Comparison of ENCODE assay signal across 8 cellular contexts in the genomic region with DNA sequence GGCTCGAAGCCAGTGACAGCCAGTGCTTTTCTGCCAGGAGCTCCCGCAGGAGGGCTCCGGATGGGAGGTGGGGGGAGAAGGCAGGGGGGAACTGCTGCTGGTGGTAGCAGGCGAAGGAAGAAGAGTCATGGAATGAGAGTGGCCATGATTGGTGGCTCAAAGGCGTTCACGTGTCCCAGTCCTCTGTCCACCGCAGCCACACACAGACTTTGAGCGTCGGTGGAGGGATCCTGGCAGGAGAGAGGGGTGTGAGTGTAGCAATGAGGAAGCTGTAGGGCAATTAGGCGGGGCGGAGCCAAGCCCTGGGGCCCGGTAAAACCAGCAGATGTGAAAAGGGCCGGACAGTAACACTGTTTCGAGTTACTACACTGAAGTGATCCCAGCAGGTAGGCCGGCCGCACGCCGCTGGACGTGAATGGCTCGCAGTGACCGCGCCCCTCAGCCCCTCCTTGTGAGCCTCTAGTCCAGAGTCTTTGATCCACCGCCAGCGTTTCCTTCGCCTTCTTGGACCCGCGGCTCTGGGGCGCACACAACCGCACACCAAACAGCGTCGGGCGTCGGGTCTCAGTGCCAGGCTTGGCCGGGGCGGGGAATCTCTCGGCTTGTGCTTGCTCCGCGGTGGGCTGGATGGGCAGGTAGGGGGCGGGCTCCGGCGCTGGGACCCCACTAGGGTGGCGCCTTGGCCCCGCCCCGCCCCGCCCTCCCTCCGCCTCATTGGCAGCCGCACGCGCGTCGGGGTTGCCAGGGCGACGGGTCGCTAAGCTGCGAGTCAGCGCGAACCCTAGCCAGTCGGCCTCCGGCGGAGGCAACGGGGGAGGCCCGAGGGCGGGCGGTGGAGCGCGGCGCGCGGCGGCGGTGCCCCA. TPM values are rescaled to one million over a fixed set of nuclear protein-coding genes. Genes with fewer than 3 reads are reported as not detected.
DNase-seq lines count a peak whose midpoint lies in the region; ATAC-seq and TF ChIP-seq lines count a peak whose summit lies in the region.

A gene (plus strand): TSS at position 788 of the 863 bp plus-strand sequence. CDS start 250 bp downstream, outside the sequence.

- peak; percentile 55 for ATAC-seq in activated CD8-positive, alpha-beta T cell treated with anti-CD3 and anti-CD28 coated beads for 36 hours
- ATAC-seq in HG02981 (IDR thresholded peaks at IDR 0.05; ENCODE audit: unreplicated experiment): no peak

- DNase-seq in EL: peak; percentile 21
- peak; percentile 73 for DNase-seq in NCI-H1092 treated with DMSO at 0.1 percent for 48 hours (lab: John Stamatoyannopoulos, UW)
- peak; percentile 60 for DNase-seq in activated CD8-positive, alpha-beta T cell treated with anti-CD3 and anti-CD28 coated beads for 36 hours
- no peak for DNase-seq in left ventricle myocardium inferior
- no peak for DNase-seq in skeletal muscle cell (ENCODE audit: low read depth)
- DNase-seq in dedifferentiated amniotic fluid mesenchymal stem cell (ENCODE audit: extremely low spot score): no peak
- DNase-seq in cortex of kidney (lab: John Stamatoyannopoulos, UW): no peak

- H3K9me3 Mint-ChIP-seq in activated CD8-positive, alpha-beta T cell treated with anti-CD3 and anti-CD28 coated beads for 36 hours: no peaks in the 10 kb centered on the region

- H3K4me3 Mint-ChIP-seq in activated CD8-positive, alpha-beta T cell treated with anti-CD3 and anti-CD28 coated beads for 36 hours: peak within 1 kb of the TSS; percentile 50

- no peaks in the 10 kb centered on the region for H3K36me3 Mint-ChIP-seq in activated CD8-positive, alpha-beta T cell treated with anti-CD3 and anti-CD28 coated beads for 36 hours (ENCODE audit: low read depth)

- H3K4me3 ChIP-seq in left ventricle myocardium inferior (peak within 1 kb of the TSS; percentile 58), skeletal muscle cell (ENCODE audit: low read depth, low read length) (peak within 1 kb of the TSS; percentile 35)

- H3K27ac Mint-ChIP-seq in activated CD8-positive, alpha-beta T cell treated with anti-CD3 and anti-CD28 coated beads for 36 hours: no peak within 1 kb of the TSS

- H3K27me3 Mint-ChIP-seq in activated CD8-positive, alpha-beta T cell treated with anti-CD3 and anti-CD28 coated beads for 36 hours: peaks cover 42% of the 10 kb centered on the region

- no peaks in the 10 kb centered on the region for H3K36me3 ChIP-seq in left ventricle myocardium inferior

- no peaks in the 10 kb centered on the region for H3K4me1 Mint-ChIP-seq in activated CD8-positive, alpha-beta T cell treated with anti-CD3 and anti-CD28 coated beads for 36 hours (ENCODE audit: low read depth)

- no peaks in the 10 kb centered on the region for H3K9me3 ChIP-seq in left ventricle myocardium inferior (replicated peaks)

- intact Hi-C loops in activated CD8-positive, alpha-beta T cell treated with anti-CD3 and anti-CD28 coated beads for 36 hours (cut with micrococcal nuclease): no loop called here
- intact Hi-C loops in left ventricle myocardium inferior (cut with micrococcal nuclease): no loop called here

- POLR2A ChIA-PET in activated CD8-positive, alpha-beta T cell treated with anti-CD3 and anti-CD28 coated beads for 36 hours (lab: Charles Lee): interaction anchor here (0.6 to 0.9 kb wide), 2 partner anchors 30 to 740 kb away, joined by 3 read pairs; no protein-coding TSS in a partner anchor

- H3K27ac ChIP-seq in left ventricle myocardium inferior (replicated peaks): peak within 1 kb of the TSS; percentile 68

- no peak for TF ChIP-seq CTCF in activated CD8-positive, alpha-beta T cell treated with anti-CD3 and anti-CD28 coated beads for 36 hours (IDR thresholded peaks at IDR 0.05)
- no peak for TF ChIP-seq CTCF in left ventricle myocardium inferior (IDR thresholded peaks at IDR 0.05; ENCODE audit: borderline replicate concordance)

- H3K27me3 ChIP-seq in left ventricle myocardium inferior (ENCODE audit: low read depth): peaks cover 82% of the 10 kb centered on the region

- CTCF ChIA-PET in activated CD8-positive, alpha-beta T cell treated with anti-CD3 and anti-CD28 coated beads for 36 hours (lab: Charles Lee): interaction anchor here (0.6 to 3.5 kb wide), 11 partner anchors 9 to 119 kb away, joined by 3 to 28 read pairs (median 4); a partner anchor contains a TSS

- peaks cover 23% of the 10 kb centered on the region for H3K4me1 ChIP-seq in left ventricle myocardium inferior

RNA-seq across cellular contexts. Expression of the gene that starts here (rescaled TPM):
- total RNA-seq in activated CD8-positive, alpha-beta T cell treated with anti-CD3 and anti-CD28 coated beads for 36 hours: not detected
- total RNA-seq in left ventricle myocardium inferior: 0.88 TPM

Comparison
In these comparisons a context has a peak if more than half of its experiments do, and no peak if none do; other contexts are left out.
1. Peak in DNase-seq and ATAC-seq in activated CD8-positive, alpha-beta T cell treated with anti-CD3 and anti-CD28 coated beads for 36 hours; RNA of the gene not detected or under 1 TPM.
2. DNase-seq: peak in EL (single experiment) and NCI-H1092 treated with DMSO at 0.1 percent for 48 hours (single experiment); none in left ventricle myocardium inferior (single experiment), skeletal muscle cell (single experiment), dedifferentiated amniotic fluid mesenchymal stem cell (single experiment) and cortex of kidney (single experiment).